8 cellular contexts compared by ENCODE assay signal in the genomic region with DNA sequence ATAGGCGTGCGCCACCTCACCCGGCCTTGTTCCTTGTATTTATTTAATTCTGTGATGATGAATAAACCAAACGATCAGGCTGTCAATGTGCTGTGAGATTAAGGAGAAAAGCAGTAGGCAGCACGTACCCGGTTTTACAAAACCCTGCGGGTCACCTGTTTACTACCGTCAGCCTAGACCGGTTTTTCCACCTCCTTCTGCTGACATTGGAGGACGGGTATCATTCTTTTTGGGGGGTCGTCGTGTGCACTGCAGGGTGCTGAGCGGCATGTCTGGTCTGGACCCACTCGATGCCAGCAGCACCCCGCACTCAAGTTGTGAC. TPM values are rescaled to one million over a fixed set of nuclear protein-coding genes. Genes with fewer than 3 reads are reported as not detected.
DNase-seq lines count a peak whose midpoint lies in the region; ATAC-seq and TF ChIP-seq lines count a peak whose summit lies in the region.

No MANE protein-coding gene starts in this region.

- no peak for ATAC-seq in GM19324 (IDR thresholded peaks at IDR 0.05; ENCODE audit: low FRiP score, unreplicated experiment)
- no peak for ATAC-seq in GM18867 (IDR thresholded peaks at IDR 0.05; ENCODE audit: unreplicated experiment)

- H3K4me3 ChIP-seq in CD4-positive, alpha-beta memory T cell (ENCODE audit: low read length in 2 of 2), result peak overlapping the region in 1 of 2 donors; percentile 57
- H3K4me3 ChIP-seq in NB4 (ENCODE audit: low read depth, low read length) (peak overlapping the region; percentile 40), neural cell (ENCODE audit: low read length) (peak overlapping the region; percentile 69)

- no peaks in the 10 kb centered on the region for H3K9me2 ChIP-seq in neural cell (ENCODE audit: insufficient read depth, low read length)

- H3K9me3 ChIP-seq in CD4-positive, alpha-beta memory T cell (ENCODE audit: control insufficient read depth in 1 of 2, low read length in 2 of 2), result no peaks in the 10 kb centered on the region
- H3K9me3 ChIP-seq in neural cell (ENCODE audit: low read length), result no peaks in the 10 kb centered on the region

- no peaks in the 10 kb centered on the region for H3F3A ChIP-seq in neural cell (ENCODE audit: insufficient read depth, low read length, poor library complexity, severe bottlenecking)

- peaks cover 43% of the 10 kb centered on the region for H3K4me1 ChIP-seq in CD4-positive, alpha-beta memory T cell (ENCODE audit: insufficient read depth, low read length)

- intact Hi-C loops in CD4-positive, alpha-beta memory T cell (cut with micrococcal nuclease), result loop anchor here (2.0 to 5.0 kb wide), 3 partner anchors 52 to 200 kb away; a partner anchor contains a TSS
- intact Hi-C loops in dendritic cell treated with granulocyte-macrophage colony-stimulating factor and Interleukin-4, amounts not matched to agents 40 ng/mL and 50 ng/mL, for 4 days (cut with micrococcal nuclease), result no loop called here

- no peak for DNase-seq in CD4-positive, alpha-beta memory T cell
- DNase-seq in NB4 (ENCODE audit: low read depth), result no peak
- no peak for DNase-seq in NCI-H1105 treated with DMSO at 0.1 percent for 48 hours (lab: John Stamatoyannopoulos, UW)
- no peak for DNase-seq in DMS153 treated with DMSO at 0.1 percent for 48 hours (lab: John Stamatoyannopoulos, UW; ENCODE audit: unreplicated experiment)

- H4K20me1 ChIP-seq in neural cell (ENCODE audit: insufficient read depth), result peaks cover 29% of the 10 kb centered on the region

- no peak overlapping the region for H3K4me2 ChIP-seq in neural cell (ENCODE audit: low read length)

- TF ChIP-seq POLR2A in NB4 (IDR thresholded peaks at IDR 0.05; ENCODE audit: extremely low read depth, insufficient read length), result no peak

- POLR2A ChIA-PET in CD4-positive, alpha-beta memory T cell (lab: Charles Lee; ENCODE audit: partially characterized antibody), result no interaction called here

- peaks cover 36% of the 10 kb centered on the region for H3K79me2 ChIP-seq in neural cell (replicated peaks; ENCODE audit: insufficient read depth, low read length)

- no peak overlapping the region for H2AFZ ChIP-seq in neural cell (ENCODE audit: low read depth, low read length)

- H3K36me3 Mint-ChIP-seq in CD4-positive, alpha-beta memory T cell, result peaks cover 4 to 14% of the 10 kb centered on the region in 2 donors
- peaks cover 27% of the 10 kb centered on the region for H3K36me3 Mint-ChIP-seq in dendritic cell treated with granulocyte-macrophage colony-stimulating factor and Interleukin-4, amounts not matched to agents 40 ng/mL and 50 ng/mL, for 4 days (ENCODE audit: low read depth)

- H3K4me3 Mint-ChIP-seq in CD4-positive, alpha-beta memory T cell, result peak overlapping the region; percentile 60 to 87 (median 78)
- H3K4me3 Mint-ChIP-seq in dendritic cell treated with granulocyte-macrophage colony-stimulating factor and Interleukin-4, amounts not matched to agents 40 ng/mL and 50 ng/mL, for 4 days, result peak overlapping the region; percentile 69

- H3K36me3 ChIP-seq in CD4-positive, alpha-beta memory T cell (ENCODE audit: insufficient read depth, low read length), result peaks cover 11% of the 10 kb centered on the region
- no peaks in the 10 kb centered on the region for H3K36me3 ChIP-seq in neural cell (ENCODE audit: insufficient read depth, low read length)

- H3K27me3 ChIP-seq in CD4-positive, alpha-beta memory T cell (ENCODE audit: insufficient read depth, low read length), result no peaks in the 10 kb centered on the region
- no peaks in the 10 kb centered on the region for H3K27me3 ChIP-seq in neural cell (ENCODE audit: insufficient read depth, low read depth, low read length)

- H3K9me3 Mint-ChIP-seq in CD4-positive, alpha-beta memory T cell, result no peaks in the 10 kb centered on the region
- H3K9me3 Mint-ChIP-seq in dendritic cell treated with granulocyte-macrophage colony-stimulating factor and Interleukin-4, amounts not matched to agents 40 ng/mL and 50 ng/mL, for 4 days, result no peaks in the 10 kb centered on the region

- CTCF ChIA-PET in CD4-positive, alpha-beta memory T cell (lab: Charles Lee; ENCODE audit: partially characterized antibody), result no interaction called here

- peaks cover 18 to 43% (median 33%) of the 10 kb centered on the region in 4 donors for H3K4me1 Mint-ChIP-seq in CD4-positive, alpha-beta memory T cell
- peaks cover 50% of the 10 kb centered on the region for H3K4me1 Mint-ChIP-seq in dendritic cell treated with granulocyte-macrophage colony-stimulating factor and Interleukin-4, amounts not matched to agents 40 ng/mL and 50 ng/mL, for 4 days (ENCODE audit: low read depth)

- H3K27me3 Mint-ChIP-seq in CD4-positive, alpha-beta memory T cell, result no peaks in the 10 kb centered on the region
- H3K27me3 Mint-ChIP-seq in dendritic cell treated with granulocyte-macrophage colony-stimulating factor and Interleukin-4, amounts not matched to agents 40 ng/mL and 50 ng/mL, for 4 days, result peaks cover 25% of the 10 kb centered on the region

- peak overlapping the region; percentile 33 for H3K27ac ChIP-seq in CD4-positive, alpha-beta memory T cell (ENCODE audit: low read depth, low read length)
- H3K27ac ChIP-seq in neural cell (ENCODE audit: low read length), result no peak overlapping the region

- peak overlapping the region; percentile 53 for H3K9ac ChIP-seq in neural cell (ENCODE audit: low read length)

- TF ChIP-seq RAD21 in neural cell (conservative IDR thresholded peaks at IDR 0.05), result no peak

- no peak for TF ChIP-seq EP300 in neural cell (conservative IDR thresholded peaks at IDR 0.05; ENCODE audit: poor library complexity, severe bottlenecking)

- TF ChIP-seq CTCF in NB4 (IDR thresholded peaks at IDR 0.05; ENCODE audit: low read depth, low read length), result no peak
- no peak for TF ChIP-seq CTCF in neural cell (IDR thresholded peaks at IDR 0.05; ENCODE audit: poor library complexity, severe bottlenecking)

- peak overlapping the region; percentile 67 to 86 (median 83) for H3K27ac Mint-ChIP-seq in CD4-positive, alpha-beta memory T cell
- peak overlapping the region; percentile 73 for H3K27ac Mint-ChIP-seq in dendritic cell treated with granulocyte-macrophage colony-stimulating factor and Interleukin-4, amounts not matched to agents 40 ng/mL and 50 ng/mL, for 4 days

TF ChIP-seq in neural cell, 6 proteins besides CTCF, POLR2A, EP300 and RAD21:
- TF ChIP-seq TAF1 (IDR thresholded peaks at IDR 0.05; ENCODE audit: low read depth), result no peak
- TF ChIP-seq MXI1 (conservative IDR thresholded peaks at IDR 0.05; ENCODE audit: poor library complexity, severe bottlenecking), result no peak

RNA-seq across cellular contexts. Expression of a gene that starts 0.9 kb away (rescaled TPM):
- 100 to 1,000 TPM; 143 to 152 TPM for total RNA-seq in CD4-positive, alpha-beta memory T cell
- 1 to 10 TPM; 2.5 to 9.1 TPM for polyA plus RNA-seq in CD4-positive, alpha-beta memory T cell
- 60.5 and 95.2 TPM in 2 replicates for polyA plus RNA-seq in neural cell
- polyA minus RNA-seq in neural cell, result 34.6 and 39.8 TPM in 2 replicates

RNA-seq across cellular contexts. Expression of a gene that starts 5.1 kb away (rescaled TPM):
- total RNA-seq in CD4-positive, alpha-beta memory T cell, result 10 to 100 TPM; 15.9 to 16.2 TPM
- polyA plus RNA-seq in CD4-positive, alpha-beta memory T cell, result 10 to 100 TPM; 19.3 to 20.3 TPM
- polyA plus RNA-seq in neural cell, result 32.5 and 54.1 TPM in 2 replicates
- polyA minus RNA-seq in neural cell, result 21.3 and 21.7 TPM in 2 replicates

RNA-seq across cellular contexts. Expression of a gene that starts 22.8 kb away (rescaled TPM):
- total RNA-seq in CD4-positive, alpha-beta memory T cell, result 10 to 100 TPM; 68.6 to 73.5 TPM
- 100 to 1,000 TPM; 180 to 193 TPM for polyA plus RNA-seq in CD4-positive, alpha-beta memory T cell
- polyA plus RNA-seq in neural cell, result 192 and 196 TPM in 2 replicates
- 53.8 and 57.0 TPM in 2 replicates for polyA minus RNA-seq in neural cell

RNA-seq across cellular contexts. Expression of a gene that starts 31.7 kb away (rescaled TPM):
- total RNA-seq in CD4-positive, alpha-beta memory T cell, result 1,000 to 10,000 TPM; 1,715 to 1,828 TPM
- polyA plus RNA-seq in CD4-positive, alpha-beta memory T cell, result 1,000 to 10,000 TPM; 2,575 to 2,757 TPM
- polyA plus RNA-seq in neural cell, result 452 and 591 TPM in 2 replicates
- polyA minus RNA-seq in neural cell, result 127 and 197 TPM in 2 replicates

RNA-seq across cellular contexts. Expression of a gene that starts 43.5 kb away (rescaled TPM):
- not detected for total RNA-seq in CD4-positive, alpha-beta memory T cell
- polyA plus RNA-seq in CD4-positive, alpha-beta memory T cell, result not detected
- 50.5 and 79.7 TPM in 2 replicates for polyA plus RNA-seq in neural cell
- 302 and 348 TPM in 2 replicates for polyA minus RNA-seq in neural cell
